ENCODE assay signal across 9 cellular contexts in genomic region chr1:9473032-9473792, GRCh38.
DNase-seq lines count a peak whose midpoint lies in the region; ATAC-seq and TF ChIP-seq lines count a peak whose summit lies in the region.
"Had no signal": no experiment of that assay in that cellular context is flagged by ENCODE, and none has a peak within 500 bp of the region (broad histone marks: within the 10 kb centered on the region; RNA-seq: fewer than 3 reads in every experiment).

No MANE protein-coding gene starts in this region.

- intact Hi-C loops in activated naive CD4-positive, alpha-beta T cell treated with anti-CD3 and anti-CD28 coated beads for 36 hours (cut with micrococcal nuclease): no loop called here

- no peaks in the 10 kb centered on the region for H3K27me3 Mint-ChIP-seq in activated naive CD4-positive, alpha-beta T cell treated with anti-CD3 and anti-CD28 coated beads for 36 hours (ENCODE audit: low read depth)

- H3K4me3 Mint-ChIP-seq in activated naive CD4-positive, alpha-beta T cell treated with anti-CD3 and anti-CD28 coated beads for 36 hours: no peak overlapping the region

- DNase-seq in NCI-H2081 (lab: John Stamatoyannopoulos, UW) (peak; percentile 22 to 53), NCI-H2081 treated with DMSO at 0.1 percent for 48 hours (lab: John Stamatoyannopoulos, UW) (no peak), RPMI7951 (ENCODE audit: low read depth) (peak; percentile 96), foreskin fibroblast (peak; percentile 91 to 97)
- peak; percentile 25 for DNase-seq in stimulated activated CD8-positive, alpha-beta memory T cell treated with anti-CD3 and anti-CD28 coated beads, Interleukin-4, amount 100 ng/mL, for 48 hours
- no peak for DNase-seq in activated CD8-positive, alpha-beta memory T cell treated with anti-CD3 and anti-CD28 coated beads for 24 hours
- no peak for DNase-seq in activated naive CD4-positive, alpha-beta T cell treated with anti-CD3 and anti-CD28 coated beads for 36 hours

- H3K4me3 ChIP-seq in foreskin fibroblast (ENCODE audit: low read depth in 1 of 2, low read length in 2 of 2): peak overlapping the region in 1 of 2 donors; percentile 12
- H3K4me3 ChIP-seq: BLaER1 had no signal

- no peak for ATAC-seq in HG03025 (IDR thresholded peaks at IDR 0.05; ENCODE audit: low FRiP score, unreplicated experiment)

- TF ChIP-seq CTCF in foreskin fibroblast (IDR thresholded peaks at IDR 0.05; ENCODE audit: low read depth, low read length): no peak

- CTCF ChIA-PET in activated naive CD4-positive, alpha-beta T cell treated with anti-CD3 and anti-CD28 coated beads for 36 hours (lab: Charles Lee): interaction anchor here (1.8 kb wide), 1 partner anchor 18 kb away, joined by 4 read pairs; no protein-coding TSS in a partner anchor

- H3K36me3 Mint-ChIP-seq in activated naive CD4-positive, alpha-beta T cell treated with anti-CD3 and anti-CD28 coated beads for 36 hours (ENCODE audit: low read depth): no peaks in the 10 kb centered on the region

- H3K4me1 Mint-ChIP-seq in activated naive CD4-positive, alpha-beta T cell treated with anti-CD3 and anti-CD28 coated beads for 36 hours (ENCODE audit: low read depth): no peaks in the 10 kb centered on the region

- no peak overlapping the region for H3K27ac Mint-ChIP-seq in activated naive CD4-positive, alpha-beta T cell treated with anti-CD3 and anti-CD28 coated beads for 36 hours

- H3K9me3 Mint-ChIP-seq in activated naive CD4-positive, alpha-beta T cell treated with anti-CD3 and anti-CD28 coated beads for 36 hours: no peaks in the 10 kb centered on the region

Comparison
In these comparisons a context has a peak if more than half of its experiments do, and no peak if none do; other contexts are left out.
1. DNase-seq: peak in NCI-H2081 (2 of 2), RPMI7951 (single experiment), foreskin fibroblast (2 of 2) and stimulated activated CD8-positive, alpha-beta memory T cell treated with anti-CD3 and anti-CD28 coated beads, Interleukin-4, amount 100 ng/mL, for 48 hours (single experiment); none in NCI-H2081 treated with DMSO at 0.1 percent for 48 hours (single experiment), activated CD8-positive, alpha-beta memory T cell treated with anti-CD3 and anti-CD28 coated beads for 24 hours (single experiment) and activated naive CD4-positive, alpha-beta T cell treated with anti-CD3 and anti-CD28 coated beads for 36 hours (single experiment).